Comparison of ENCODE assay signal across 10 cellular contexts in genomic region chr18:28112056-28112470, GRCh38.
A peak's percentile ranks its signal among the peaks of the same experiment; 100 is the strongest.
DNase-seq lines count a peak whose midpoint lies in the region; ATAC-seq and TF ChIP-seq lines count a peak whose summit lies in the region.
"Had no signal": no experiment of that assay in that cellular context is flagged by ENCODE, and none has a peak within 500 bp of the region (broad histone marks: within the 10 kb centered on the region; RNA-seq: fewer than 3 reads in every experiment).

No MANE protein-coding gene starts in this region.

- no peak overlapping the region for H2BK12ac ChIP-seq in mesenchymal stem cell (ENCODE audit: low read length in 2 of 2)

- DNase-seq in AG09319 (ENCODE audit: extremely low read depth, low read depth) (peak; percentile 23), PC-3 (peak; percentile 63), epithelial cell of esophagus (ENCODE audit: low read depth) (peak; percentile 55), mesenchymal stem cell (peak; percentile 83), DMS114 treated with DMSO at 0.1 percent for 48 hours (lab: John Stamatoyannopoulos, UW; ENCODE audit: unreplicated experiment) (no peak), GM20000 (ENCODE audit: low spot score) (no peak)
- DNase-seq in stimulated activated CD4-positive, alpha-beta T cell treated with anti-CD3 and anti-CD28 coated beads, Interleukin-4, amount 100 ng/mL, for 24 hours, result no peak
- DNase-seq: stimulated activated naive CD4-positive, alpha-beta T cell treated with Interleukin-2 at 50 U/mL for 16 hours had no signal

- H2BK15ac ChIP-seq in mesenchymal stem cell (ENCODE audit: low read depth, poor library complexity, severe bottlenecking), result no peak overlapping the region

- peak overlapping the region; percentile 17 for H3K4me3 ChIP-seq in PC-3 (ENCODE audit: low read length)
- H3K4me3 ChIP-seq in epithelial cell of esophagus (ENCODE audit: low read length), result no peak overlapping the region
- H3K4me3 ChIP-seq in mesenchymal stem cell (ENCODE audit: insufficient read depth in 1 of 2, low read depth in 1 of 2, low read length in 2 of 2), result no peak overlapping the region
- H3K4me3 ChIP-seq: GM12878 had no signal

- H2BK5ac ChIP-seq in mesenchymal stem cell (ENCODE audit: low read depth, low read length, poor library complexity, severe bottlenecking), result no peak overlapping the region

- TF ChIP-seq CTCF in AG09319 (IDR thresholded peaks at IDR 0.05; ENCODE audit: low read depth, low read length) (no peak), PC-3 (conservative IDR thresholded peaks at IDR 0.05; ENCODE audit: low read depth, low read length) (no peak), epithelial cell of esophagus (IDR thresholded peaks at IDR 0.05; ENCODE audit: insufficient read depth, low read depth, low read length, missing control alignments) (no peak), GM20000 (IDR thresholded peaks at IDR 0.05; ENCODE audit: extremely low read depth, missing control alignments) (no peak)

- POLR2A ChIA-PET in PC-3 (lab: Charles Lee; ENCODE audit: unreplicated experiment), result no interaction called here

- H4K8ac ChIP-seq in mesenchymal stem cell (ENCODE audit: low read length), result no peak overlapping the region

- H3K9me3 ChIP-seq in PC-3 (ENCODE audit: low read length) (no peaks in the 10 kb centered on the region), mesenchymal stem cell (ENCODE audit: control insufficient read depth, low read length) (no peaks in the 10 kb centered on the region)

- no peak overlapping the region for H3K14ac ChIP-seq in mesenchymal stem cell (ENCODE audit: low read length in 2 of 2)

- no peaks in the 10 kb centered on the region for H3K9me2 ChIP-seq in PC-3 (replicated peaks; ENCODE audit: low read length)

- no peak overlapping the region for H3K4ac ChIP-seq in mesenchymal stem cell (ENCODE audit: low read depth in 1 of 2, low read length in 2 of 2)

- H3K27me3 ChIP-seq in PC-3 (ENCODE audit: low read length), result no peaks in the 10 kb centered on the region
- no peaks in the 10 kb centered on the region for H3K27me3 ChIP-seq in mesenchymal stem cell (ENCODE audit: control insufficient read depth in 1 of 2, insufficient read depth in 1 of 2, low read length in 2 of 2)

- no peak overlapping the region for H2AK5ac ChIP-seq in mesenchymal stem cell (ENCODE audit: low read length, severe bottlenecking)

- no peak overlapping the region for H2BK120ac ChIP-seq in mesenchymal stem cell (ENCODE audit: low read depth, low read length)

- intact Hi-C loops in PC-3 (cut with micrococcal nuclease), result loop anchor here (2.0 to 10.0 kb wide), 4 partner anchors 91 to 1045 kb away; no protein-coding TSS in a partner anchor

- peaks cover 46% of the 10 kb centered on the region for H3K79me2 ChIP-seq in PC-3 (ENCODE audit: low read length)

- peaks cover 81% of the 10 kb centered on the region for H3K4me1 ChIP-seq in PC-3 (ENCODE audit: insufficient read depth, low read length)
- peaks cover 9% of the 10 kb centered on the region for H3K4me1 ChIP-seq in mesenchymal stem cell (ENCODE audit: control insufficient read depth, insufficient read depth, low read depth, low read length)

- no TSS peak for BruUV-seq in PC-3 (replicated peaks; lab: Mats Ljungman, UMichigan)

- H3K79me1 ChIP-seq in mesenchymal stem cell (replicated peaks; ENCODE audit: low read length, poor library complexity, severe bottlenecking), result peaks cover 11% of the 10 kb centered on the region

- peaks cover 11% of the 10 kb centered on the region for H3F3A ChIP-seq in PC-3 (ENCODE audit: low read length, unreplicated experiment)

- H4K91ac ChIP-seq in mesenchymal stem cell (ENCODE audit: low read length), result no peak overlapping the region

- CTCF ChIA-PET in PC-3 (lab: Charles Lee), result interaction anchor here (0.6 kb wide), 1 partner anchor 152 kb away, joined by 3 read pairs; no protein-coding TSS in a partner anchor

- H3K18ac ChIP-seq in mesenchymal stem cell (ENCODE audit: low read depth in 1 of 2, low read length in 2 of 2), result no peak overlapping the region

- WGBS in mesenchymal stem cell, result 2% methylated on average over 4 of the region's 5 CpGs

- H3K23ac ChIP-seq in mesenchymal stem cell (ENCODE audit: low read length in 2 of 2), result no peak overlapping the region

- H2AFZ ChIP-seq in PC-3 (ENCODE audit: low read length) (no peak overlapping the region), mesenchymal stem cell (ENCODE audit: low read depth, low read length) (no peak overlapping the region)

- H3K4me2 ChIP-seq in PC-3 (ENCODE audit: low read length) (peak overlapping the region; percentile 87), mesenchymal stem cell (ENCODE audit: low read length, poor library complexity, severe bottlenecking) (no peak overlapping the region)

- H3K27ac ChIP-seq in PC-3 (ENCODE audit: low read length) (peak overlapping the region; percentile 39), mesenchymal stem cell (ENCODE audit: low read length, poor library complexity, severe bottlenecking) (peak overlapping the region; percentile 70)

- H3K36me3 ChIP-seq in PC-3 (ENCODE audit: low read depth, low read length) (no peaks in the 10 kb centered on the region), mesenchymal stem cell (ENCODE audit: control insufficient read depth in 1 of 2, insufficient read depth in 2 of 2, low read depth in 1 of 2, low read length in 2 of 2) (no peaks in the 10 kb centered on the region)

- H3K9ac ChIP-seq in PC-3 (ENCODE audit: low read length), result no peak overlapping the region
- peak overlapping the region; percentile 35 for H3K9ac ChIP-seq in mesenchymal stem cell (ENCODE audit: low read length)

- no peaks in the 10 kb centered on the region for H4K20me1 ChIP-seq in PC-3 (ENCODE audit: low read length)

- ATAC-seq in PC-3 (0 out of 2 replicates have a peak, but pooled peaks have one; percentile 10), GM18868 (IDR thresholded peaks at IDR 0.05; ENCODE audit: unreplicated experiment) (no peak)
- ATAC-seq: GM12878 had no signal

Comparison
In these comparisons a context has a peak if more than half of its experiments do, and no peak if none do; other contexts are left out.
1. DNase-seq: peak in AG09319 (single experiment), PC-3 (single experiment), epithelial cell of esophagus (single experiment) and mesenchymal stem cell (single experiment); none in DMS114 treated with DMSO at 0.1 percent for 48 hours (single experiment), GM20000 (single experiment) and stimulated activated CD4-positive, alpha-beta T cell treated with anti-CD3 and anti-CD28 coated beads, Interleukin-4, amount 100 ng/mL, for 24 hours (single experiment).